8 cellular contexts compared by ENCODE assay signal in the genomic region with DNA sequence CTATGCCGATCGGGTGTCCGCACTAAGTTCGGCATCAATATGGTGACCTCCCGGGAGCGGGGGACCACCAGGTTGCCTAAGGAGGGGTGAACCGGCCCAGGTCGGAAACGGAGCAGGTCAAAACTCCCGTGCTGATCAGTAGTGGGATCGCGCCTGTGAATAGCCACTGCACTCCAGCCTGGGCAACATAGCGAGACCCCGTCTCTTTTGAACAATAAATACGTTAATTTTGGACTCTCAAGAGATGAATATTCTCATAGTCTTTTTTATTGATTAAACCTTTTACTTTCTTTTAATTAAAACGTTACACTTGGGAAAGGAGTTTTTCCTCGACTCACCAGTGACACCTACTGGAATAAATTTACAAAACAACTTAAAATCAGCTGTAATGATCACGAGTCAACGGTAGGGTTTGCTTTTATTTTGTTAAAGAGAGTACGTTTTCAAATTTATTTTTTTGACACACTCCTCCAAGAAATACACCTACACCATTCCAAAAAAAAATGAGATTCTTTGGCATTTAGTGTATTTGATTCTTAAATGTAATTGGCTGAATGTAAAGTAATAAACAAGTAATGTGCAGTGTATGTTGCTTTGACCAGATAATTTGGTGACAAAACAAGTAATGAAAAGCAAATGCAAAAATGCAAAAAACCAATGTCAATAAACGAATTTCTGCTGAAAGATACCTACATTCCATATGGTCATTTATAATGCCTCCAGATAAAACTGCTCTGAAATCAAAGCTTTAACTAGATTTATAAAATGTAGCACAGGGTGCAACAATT. TPM values are rescaled to one million over a fixed set of nuclear protein-coding genes. Genes with fewer than 3 reads are reported as not detected.
DNase-seq lines count a peak whose midpoint lies in the region; ATAC-seq and TF ChIP-seq lines count a peak whose summit lies in the region.

No MANE protein-coding gene starts in this region.

- peaks cover 8% of the 10 kb centered on the region for H3F3A ChIP-seq in smooth muscle cell (ENCODE audit: low read depth)

- CTCF ChIA-PET in T-cell (lab: Charles Lee), result interaction anchor here (0.5 to 4.0 kb wide), 18 partner anchors 8 to 964 kb away, joined by 3 to 54 read pairs (median 11); partner anchors contain the start of genes DNAAF2 (in 1 of the 2), KLHDC2 (in 1 of the 2), LRR1 (in 1 of the 2) and MGAT2 (in 1 of the 2)

- peaks cover 2 to 3% of the 10 kb centered on the region in 2 donors for H3K27me3 Mint-ChIP-seq in T-cell

- peak overlapping the region; percentile 89 to 98 (median 98) for H3K4me3 Mint-ChIP-seq in T-cell

- ATAC-seq in HG02852 (IDR thresholded peaks at IDR 0.05; ENCODE audit: unreplicated experiment) (peak; percentile 24), T-cell (replicated peaks in 1 of 4) (peak; percentile 36 to 48 (median 44))

- H3K36me3 ChIP-seq in breast epithelium (peaks cover 4% of the 10 kb centered on the region), smooth muscle cell (ENCODE audit: low read depth) (peaks cover 4% of the 10 kb centered on the region)

- POLR2A ChIA-PET in T-cell (lab: Charles Lee), result interaction anchor here (0.6 to 3.5 kb wide), 18 partner anchors 9 to 1190 kb away, joined by 3 to 42 read pairs (median 3); partner anchors contain the start of genes MGAT2 (in 2 of the 2), RPL36AL (in 2 of the 2), KLHDC1 (in 1 of the 2) and LRR1 (in 1 of the 2)

- H3K4me1 ChIP-seq in breast epithelium, result peaks cover 0 to 8% of the 10 kb centered on the region in 2 donors
- H3K4me1 ChIP-seq in smooth muscle cell (ENCODE audit: low read depth), result peaks cover 14% of the 10 kb centered on the region

- peak overlapping the region; percentile 60 for H3K4me2 ChIP-seq in smooth muscle cell

- no peak for TF ChIP-seq POLR2A in breast epithelium (IDR thresholded peaks at IDR 0.05)

- H3K4me3 ChIP-seq in breast epithelium, result peak overlapping the region; percentile 68 to 96 (median 75)
- peak overlapping the region; percentile 80 for H3K4me3 ChIP-seq in smooth muscle cell

- TF ChIP-seq CTCF in breast epithelium (IDR thresholded peaks at IDR 0.05) (peak; percentile 87 to 91 (median 89)), smooth muscle cell (IDR thresholded peaks at IDR 0.05; ENCODE audit: borderline replicate concordance, insufficient read depth, poor library complexity, severe bottlenecking) (peak; percentile 86)

- no peaks in the 10 kb centered on the region for H3K9me3 Mint-ChIP-seq in T-cell

- peaks cover 38% of the 10 kb centered on the region for H4K20me1 ChIP-seq in smooth muscle cell (ENCODE audit: low read depth)

- H3K27me3 ChIP-seq in breast epithelium, result no peaks in the 10 kb centered on the region
- H3K27me3 ChIP-seq in smooth muscle cell (ENCODE audit: low read depth), result no peaks in the 10 kb centered on the region

- H3K4me1 Mint-ChIP-seq in T-cell, result peaks cover 42 to 46% (median 44%) of the 10 kb centered on the region in 3 donors

- H3K9me3 ChIP-seq in breast epithelium, result no peaks in the 10 kb centered on the region
- H3K9me3 ChIP-seq in smooth muscle cell (replicated peaks; ENCODE audit: low read depth), result no peaks in the 10 kb centered on the region

- H3K27ac Mint-ChIP-seq in T-cell, result peak overlapping the region; percentile 97 to 99

- intact Hi-C loops in breast epithelium (cut with DNase I; ENCODE audit: low total_unique reads), result no loop called here

- 2% methylated on average over 15 of the region's 21 CpGs for WGBS in smooth muscle cell (ENCODE audit: low lambda C conversion rate)

- DNase-seq in activated gamma-delta T cell treated with Interleukin-2 at 50 U/mL for 16 hours (peak; percentile 29), activated gamma-delta T cell (lab: John Stamatoyannopoulos, UW) (no peak), NCI-H128 (lab: John Stamatoyannopoulos, UW; ENCODE audit: unreplicated experiment) (peak; percentile 52), T-cell (peak in 28 of 34 experiments; percentile 7 to 71 (median 30)), breast epithelium (ENCODE audit: low spot score in 2 of 2) (no peak), iPS-NIHi7 (ENCODE audit: extremely low spot score) (peak; percentile 17), smooth muscle cell (lab: John Stamatoyannopoulos, UW; ENCODE audit: unreplicated experiment) (no peak)

- H3K27ac ChIP-seq in breast epithelium, result peak overlapping the region; percentile 87 to 97
- H3K27ac ChIP-seq in smooth muscle cell (ENCODE audit: low read depth), result peak overlapping the region; percentile 49

- peaks cover 43% of the 10 kb centered on the region for H3K79me2 ChIP-seq in smooth muscle cell (ENCODE audit: low read depth)

- no peak overlapping the region for H3K9ac ChIP-seq in smooth muscle cell (ENCODE audit: low read depth)

- peaks cover 28% of the 10 kb centered on the region for H3K36me3 Mint-ChIP-seq in T-cell

- H2AFZ ChIP-seq in smooth muscle cell (ENCODE audit: low read depth), result peak overlapping the region; percentile 5

RNA-seq across cellular contexts. Expression of gene RPS29, which starts 0.7 kb away (rescaled TPM):
- total RNA-seq in T-cell (1,000 to 10,000 TPM; 3,720 to 4,554 (median 3,981) TPM), breast epithelium (over 10,000 TPM in 2 of 3 donors, 1,000 to 10,000 TPM in 1; 6,323 to 14,663 (median 13,626) TPM), smooth muscle cell (6,053 and 7,688 TPM in 2 replicates)
- 1,151 and 1,263 TPM in 2 replicates for polyA plus RNA-seq in smooth muscle cell

RNA-seq across cellular contexts. Expression of gene LRR1, which starts 11.9 kb away (rescaled TPM):
- total RNA-seq in T-cell (10 to 100 TPM in 3 of 5 donors, 1 to 10 TPM in 2; 7.6 to 15.7 (median 11.4) TPM), breast epithelium (1 to 10 TPM; 7.9 to 9.8 (median 9.2) TPM), smooth muscle cell (12.9 and 18.7 TPM in 2 replicates)
- polyA plus RNA-seq in smooth muscle cell, result 14.7 and 15.7 TPM in 2 replicates

RNA-seq across cellular contexts. Expression of gene RPL36AL, which starts 33.6 kb away (rescaled TPM):
- 100 to 1,000 TPM; 211 to 322 (median 291) TPM for total RNA-seq in T-cell
- total RNA-seq in breast epithelium, result 100 to 1,000 TPM; 161 to 303 (median 269) TPM
- total RNA-seq in smooth muscle cell, result 197 and 228 TPM in 2 replicates
- polyA plus RNA-seq in smooth muscle cell, result 279 and 292 TPM in 2 replicates

RNA-seq across cellular contexts. Expression of gene MGAT2, which starts 33.7 kb away (rescaled TPM):
- total RNA-seq in T-cell (10 to 100 TPM; 21.7 to 54.1 (median 41.6) TPM), breast epithelium (10 to 100 TPM; 21.6 to 24.9 (median 22.1) TPM), smooth muscle cell (48.9 and 50.9 TPM in 2 replicates)
- polyA plus RNA-seq in smooth muscle cell, result 35.6 and 41.0 TPM in 2 replicates

RNA-seq across cellular contexts. Expression of gene DNAAF2, which starts 48.2 kb away (rescaled TPM):
- total RNA-seq in T-cell (10 to 100 TPM in 3 of 5 donors, 1 to 10 TPM in 2; 8.2 to 26.7 (median 10.0) TPM), breast epithelium (10 to 100 TPM in 2 of 3 donors, 1 to 10 TPM in 1; 7.2 to 15.8 (median 12.1) TPM), smooth muscle cell (12.0 and 14.0 TPM in 2 replicates)
- 10.4 and 11.3 TPM in 2 replicates for polyA plus RNA-seq in smooth muscle cell

Comparison
In these comparisons a context has a peak if more than half of its experiments do, and no peak if none do; other contexts are left out.
1. DNase-seq: peak in activated gamma-delta T cell treated with Interleukin-2 at 50 U/mL for 16 hours (single experiment), NCI-H128 (single experiment), T-cell (28 of 34) and iPS-NIHi7 (single experiment); none in activated gamma-delta T cell (single experiment), breast epithelium (0 of 2) and smooth muscle cell (single experiment).